8 cellular contexts compared by ENCODE assay signal in the genomic region with DNA sequence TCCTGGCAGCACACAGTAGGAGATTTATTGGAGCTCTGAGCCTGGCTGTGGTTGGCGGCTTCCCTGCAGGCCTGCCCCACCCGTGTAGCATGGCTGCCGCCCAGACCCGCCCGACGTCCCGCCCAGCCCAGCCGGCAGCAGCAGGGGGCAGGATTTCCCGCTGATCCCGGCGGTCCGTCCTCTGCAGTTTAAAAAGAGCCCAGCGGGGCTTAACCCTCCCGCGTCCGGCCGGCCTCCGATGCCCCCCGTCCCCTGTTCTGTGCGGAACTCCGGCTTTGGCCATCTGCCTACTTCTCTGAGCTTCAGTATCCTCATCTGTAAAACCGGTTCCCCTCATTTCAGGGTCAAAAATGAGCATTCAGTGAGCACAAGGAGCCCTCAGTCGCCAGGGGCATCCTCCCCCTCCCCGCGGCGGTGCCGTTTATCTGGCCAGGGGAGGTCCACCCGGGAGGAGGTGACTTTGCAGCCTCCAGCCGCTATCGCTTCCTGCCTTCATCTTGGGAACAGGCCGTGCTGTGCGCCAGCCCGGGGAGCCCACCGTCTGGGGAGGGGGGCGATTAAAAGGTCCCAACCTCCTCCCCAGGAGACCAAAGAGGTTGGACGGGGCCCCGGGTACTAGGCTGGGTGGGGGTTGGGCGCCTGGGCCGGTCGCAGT. TPM values are rescaled to one million over a fixed set of nuclear protein-coding genes. Genes with fewer than 3 reads are reported as not detected.
DNase-seq lines count a peak whose midpoint lies in the region; ATAC-seq, FAIRE-seq and TF ChIP-seq lines count a peak whose summit lies in the region.

A gene (plus strand): TSS at position 476 of the 655 bp plus-strand sequence. CDS start 1,456 bp downstream, outside the sequence.

- peaks cover 8% of the 10 kb centered on the region for H3K79me2 ChIP-seq in smooth muscle cell (ENCODE audit: low read depth)

- H4K20me1 ChIP-seq in smooth muscle cell (ENCODE audit: low read depth) = peaks cover 8% of the 10 kb centered on the region

- H3K4me1 ChIP-seq in colonic mucosa (peaks cover 25% of the 10 kb centered on the region), kidney (ENCODE audit: control insufficient read depth in 1 of 2, insufficient read depth in 1 of 2, low read depth in 1 of 2, low read length in 2 of 2) (peaks cover 15 to 45% of the 10 kb centered on the region in 2 donors), smooth muscle cell (ENCODE audit: low read depth) (peaks cover 7% of the 10 kb centered on the region)

- FAIRE-seq in kidney (lab: Jason Lieb, UNC) = no peak

- H3K4me3 ChIP-seq in MG63 = peak within 1 kb of the TSS; percentile 83
- H3K4me3 ChIP-seq in colonic mucosa = peak within 1 kb of the TSS; percentile 96
- peak within 1 kb of the TSS; percentile 72 to 80 for H3K4me3 ChIP-seq in kidney (ENCODE audit: low read length in 2 of 2)
- H3K4me3 ChIP-seq in smooth muscle cell = peak within 1 kb of the TSS; percentile 66

- intact Hi-C loops in colonic mucosa (cut with DNase I) (no loop called here), kidney (cut with DNase I) (no loop called here)

- TF ChIP-seq CTCF in colonic mucosa (IDR thresholded peaks at IDR 0.05) = peak; percentile 54
- peak; percentile 63 for TF ChIP-seq CTCF in kidney (IDR thresholded peaks at IDR 0.05; ENCODE audit: borderline replicate concordance, extremely low read depth, insufficient read depth)
- peak; percentile 51 for TF ChIP-seq CTCF in smooth muscle cell (IDR thresholded peaks at IDR 0.05; ENCODE audit: borderline replicate concordance, insufficient read depth, poor library complexity, severe bottlenecking)

- H3K27me3 ChIP-seq in MG63 = no peaks in the 10 kb centered on the region
- H3K27me3 ChIP-seq in colonic mucosa = no peaks in the 10 kb centered on the region
- H3K27me3 ChIP-seq in smooth muscle cell (ENCODE audit: low read depth) = no peaks in the 10 kb centered on the region

- under 1% methylated on average over 40 of the region's 40 CpGs for WGBS in smooth muscle cell (ENCODE audit: low lambda C conversion rate)

- peaks cover under 1% of the 10 kb centered on the region for H3F3A ChIP-seq in smooth muscle cell (ENCODE audit: low read depth)

- peak within 1 kb of the TSS; percentile 77 for H2AFZ ChIP-seq in smooth muscle cell (ENCODE audit: low read depth)

- DNase-seq in NCI-H187 (lab: John Stamatoyannopoulos, UW) (peak; percentile 26 to 35), NCI-H187 treated with DMSO at 0.1 percent for 48 hours (lab: John Stamatoyannopoulos, UW) (no peak), MG63 (peak; percentile 89), T1000 (lab: John Stamatoyannopoulos, UW) (peak; percentile 71), colonic mucosa (peak; percentile 90), kidney (peak; percentile 94), smooth muscle cell (lab: John Stamatoyannopoulos, UW; ENCODE audit: unreplicated experiment) (peak; percentile 60)

- peaks cover 8% of the 10 kb centered on the region for H3K36me3 ChIP-seq in MG63
- no peaks in the 10 kb centered on the region for H3K36me3 ChIP-seq in colonic mucosa
- H3K36me3 ChIP-seq in kidney (ENCODE audit: control insufficient read depth in 1 of 2, insufficient read depth in 2 of 2, low read length in 2 of 2) = no peaks in the 10 kb centered on the region
- no peaks in the 10 kb centered on the region for H3K36me3 ChIP-seq in smooth muscle cell (ENCODE audit: low read depth)

- peak within 1 kb of the TSS; percentile 73 to 81 for H3K9ac ChIP-seq in colonic mucosa (ENCODE audit: low read depth in 2 of 2, low read length in 2 of 2)
- H3K9ac ChIP-seq in kidney (ENCODE audit: low read length in 2 of 2) = peak within 1 kb of the TSS; percentile 69 to 75
- H3K9ac ChIP-seq in smooth muscle cell (ENCODE audit: low read depth) = peak within 1 kb of the TSS; percentile 85

- H3K9me3 ChIP-seq in MG63 = no peaks in the 10 kb centered on the region
- H3K9me3 ChIP-seq in colonic mucosa = no peaks in the 10 kb centered on the region
- H3K9me3 ChIP-seq in kidney (ENCODE audit: control insufficient read depth in 1 of 2, low read length in 2 of 2) = no peaks in the 10 kb centered on the region
- H3K9me3 ChIP-seq in smooth muscle cell (replicated peaks; ENCODE audit: low read depth) = no peaks in the 10 kb centered on the region

- H3K4me2 ChIP-seq in smooth muscle cell = peak within 1 kb of the TSS; percentile 89

- ATAC-seq in GM18867 (IDR thresholded peaks at IDR 0.05; ENCODE audit: unreplicated experiment) = no peak

- H3K27ac ChIP-seq in colonic mucosa (peak within 1 kb of the TSS; percentile 54), kidney (ENCODE audit: low read depth in 2 of 2, low read length in 2 of 2) (peak within 1 kb of the TSS; percentile 53 to 71), smooth muscle cell (ENCODE audit: low read depth) (peak within 1 kb of the TSS; percentile 79)

RNA-seq across cellular contexts. Expression of the gene that starts here (rescaled TPM):
- total RNA-seq in MG63 (2014; rRNA removed; shearing (Covaris generic); ENCODE audit: low replicate concordance) = 15.5 and 15.9 TPM in 2 replicates
- total RNA-seq in colonic mucosa (10 to 100 TPM; 16.6 to 41.1 TPM), kidney (27.2 TPM), smooth muscle cell (7.8 TPM in 2 replicates)
- polyA plus RNA-seq in kidney (ENCODE audit: insufficient read depth, low read depth, low replicate concordance) (24.2 TPM), smooth muscle cell (31.7 and 35.8 TPM in 2 replicates)
